In genomic region chr1:161616417-161616816, GRCh38 we compare ENCODE assay signal across 12 cellular contexts. TPM values are rescaled to one million over a fixed set of nuclear protein-coding genes. Genes with fewer than 3 reads are reported as not detected.
"Had no signal": no experiment of that assay in that cellular context is flagged by ENCODE, and none has a peak within 500 bp of the region (broad histone marks: within the 10 kb centered on the region; RNA-seq: fewer than 3 reads in every experiment).

No MANE protein-coding gene starts in this region.

RNA-seq across cellular contexts. Expression of gene FCGR3B, which starts 14.6 kb away (rescaled TPM):
- total RNA-seq: activated B cell treated with CpG ODN at 0.5 μM for 24 hours; activated CD4-positive, alpha-beta memory T cell treated with anti-CD3 and anti-CD28 coated beads for 36 hours; activated CD4-positive, alpha-beta memory T cell treated with anti-CD3 and anti-CD28 coated beads, Interleukin-2, amount 10 ng/mL, durations not matched to agents 7 days and 5 days; activated CD4-positive, alpha-beta T cell treated with anti-CD3 and anti-CD28 coated beads for 36 hours; activated CD4-positive, alpha-beta T cell treated with anti-CD3 and anti-CD28 coated beads, Interleukin-2, amount 10 ng/mL, durations not matched to agents 24 days and 14 days; activated CD4-positive, alpha-beta T cell treated with anti-CD3 and anti-CD28 coated beads, Interleukin-2, amount 10 ng/mL, durations not matched to agents 7 days and 5 days; activated CD8-positive, alpha-beta memory T cell treated with anti-CD3 and anti-CD28 coated beads for 36 hours; activated CD8-positive, alpha-beta T cell treated with anti-CD3 and anti-CD28 coated beads for 36 hours; activated CD8-positive, alpha-beta T cell treated with anti-CD3 and anti-CD28 coated beads, Interleukin-2, amount 10 ng/mL, durations not matched to agents 7 days and 5 days; T-helper 1 cell treated with Interleukin-12 subunit alpha and Interleukin-12 subunit beta and Interleukin-4 antibody, amounts not matched to agents 30 ng/mL and 1 ng/mL, for 36 hours; T-helper 2 cell treated with Interferon-gamma antibody and Interleukin-4, amounts not matched to agents 100 ng/mL and 5 ng/mL, for 36 hours; WTC11 had no signal

RNA-seq across cellular contexts. Expression of gene FCGR2B, which starts 46.5 kb away (rescaled TPM):
- total RNA-seq: activated CD4-positive, alpha-beta memory T cell treated with anti-CD3 and anti-CD28 coated beads for 36 hours; activated CD4-positive, alpha-beta T cell treated with anti-CD3 and anti-CD28 coated beads for 36 hours; activated CD4-positive, alpha-beta T cell treated with anti-CD3 and anti-CD28 coated beads, Interleukin-2, amount 10 ng/mL, durations not matched to agents 24 days and 14 days; activated CD4-positive, alpha-beta T cell treated with anti-CD3 and anti-CD28 coated beads, Interleukin-2, amount 10 ng/mL, durations not matched to agents 7 days and 5 days; activated CD8-positive, alpha-beta memory T cell treated with anti-CD3 and anti-CD28 coated beads for 36 hours; activated CD8-positive, alpha-beta T cell treated with anti-CD3 and anti-CD28 coated beads for 36 hours; activated CD8-positive, alpha-beta T cell treated with anti-CD3 and anti-CD28 coated beads, Interleukin-2, amount 10 ng/mL, durations not matched to agents 7 days and 5 days; T-helper 1 cell treated with Interleukin-12 subunit alpha and Interleukin-12 subunit beta and Interleukin-4 antibody, amounts not matched to agents 30 ng/mL and 1 ng/mL, for 36 hours had no signal
